1 cellular context compared by ENCODE assay signal in the genomic region with DNA sequence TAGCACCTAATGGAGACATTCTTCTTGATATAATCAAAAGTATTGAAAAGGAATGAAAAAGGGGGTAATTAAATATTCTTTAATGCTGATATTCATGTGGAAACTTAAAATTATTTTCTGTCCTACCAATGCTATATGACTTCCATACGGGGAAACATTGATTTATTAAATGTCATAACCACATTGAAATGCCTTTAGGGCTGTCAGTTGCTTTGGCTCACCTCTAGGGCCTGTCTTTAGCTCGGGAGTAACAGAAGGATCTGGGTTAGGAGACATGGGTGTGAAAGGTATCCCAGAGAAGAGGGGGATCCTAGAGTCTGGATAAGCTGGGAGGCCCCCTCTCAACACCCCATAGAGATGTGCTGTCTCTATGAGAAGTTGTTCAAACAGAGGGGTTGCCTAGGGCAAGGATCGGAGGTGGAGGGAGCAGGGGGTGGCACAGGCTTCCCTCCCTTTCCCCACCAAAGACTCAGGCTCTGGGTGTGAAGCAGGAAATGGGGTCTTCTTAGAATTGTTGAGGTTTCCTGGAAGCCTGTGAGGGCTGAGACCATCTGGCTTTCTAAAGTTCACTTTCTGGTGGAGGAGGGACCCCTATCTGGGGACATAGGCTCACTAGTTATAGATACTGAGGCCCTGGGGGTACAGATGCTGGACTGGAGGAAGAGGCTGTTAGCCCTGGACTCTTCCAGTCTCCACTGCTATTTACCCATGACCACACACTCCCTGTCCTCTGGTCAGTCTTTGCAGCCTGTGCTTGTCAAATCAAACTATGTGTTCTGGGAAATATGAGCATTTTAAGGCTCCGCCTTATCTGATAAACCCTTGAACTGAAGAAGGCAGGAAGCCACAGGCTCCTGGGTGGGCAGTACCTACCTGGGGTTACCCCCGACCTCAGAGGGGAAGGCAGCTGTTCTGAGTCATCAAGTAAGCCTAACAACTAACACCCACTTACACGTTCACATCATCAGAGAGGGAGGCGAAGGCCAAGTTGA.
A peak's percentile ranks its signal among the peaks of the same experiment; 100 is the strongest.
TF ChIP-seq lines count a peak whose summit lies in the region.

No MANE protein-coding gene starts in this region.

TF ChIP-seq in K562, 482 proteins besides CTCF, POLR2A, EP300 and RAD21 (continued from another document):
- TF ChIP-seq, protein P1, sequence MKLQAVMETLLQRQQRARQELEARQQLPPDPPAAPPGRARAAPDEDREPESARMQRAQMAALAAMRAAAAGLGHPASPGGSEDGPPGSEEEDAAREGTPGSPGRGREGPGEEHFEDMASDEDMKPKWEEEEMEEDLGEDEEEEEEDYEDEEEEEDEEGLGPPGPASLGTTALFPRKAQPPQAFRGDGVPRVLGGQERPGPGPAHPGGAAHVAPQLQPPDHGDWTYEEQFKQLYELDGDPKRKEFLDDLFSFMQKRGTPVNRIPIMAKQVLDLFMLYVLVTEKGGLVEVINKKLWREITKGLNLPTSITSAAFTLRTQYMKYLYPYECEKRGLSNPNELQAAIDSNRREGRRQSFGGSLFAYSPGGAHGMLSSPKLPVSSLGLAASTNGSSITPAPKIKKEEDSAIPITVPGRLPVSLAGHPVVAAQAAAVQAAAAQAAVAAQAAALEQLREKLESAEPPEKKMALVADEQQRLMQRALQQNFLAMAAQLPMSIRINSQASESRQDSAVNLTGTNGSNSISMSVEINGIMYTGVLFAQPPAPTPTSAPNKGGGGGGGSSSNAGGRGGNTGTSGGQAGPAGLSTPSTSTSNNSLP (IDR thresholded peaks at IDR 0.05; ENCODE audit: borderline replicate concordance, low read depth, low read length): 0 out of 2 replicates have a peak, but pooled peaks have one; percentile 11
- TF ChIP-seq RFX7 (CRISPR knock-in tag; IDR thresholded peaks at IDR 0.05): no peak
